Comparison of ENCODE assay signal across 11 cellular contexts in the genomic region with DNA sequence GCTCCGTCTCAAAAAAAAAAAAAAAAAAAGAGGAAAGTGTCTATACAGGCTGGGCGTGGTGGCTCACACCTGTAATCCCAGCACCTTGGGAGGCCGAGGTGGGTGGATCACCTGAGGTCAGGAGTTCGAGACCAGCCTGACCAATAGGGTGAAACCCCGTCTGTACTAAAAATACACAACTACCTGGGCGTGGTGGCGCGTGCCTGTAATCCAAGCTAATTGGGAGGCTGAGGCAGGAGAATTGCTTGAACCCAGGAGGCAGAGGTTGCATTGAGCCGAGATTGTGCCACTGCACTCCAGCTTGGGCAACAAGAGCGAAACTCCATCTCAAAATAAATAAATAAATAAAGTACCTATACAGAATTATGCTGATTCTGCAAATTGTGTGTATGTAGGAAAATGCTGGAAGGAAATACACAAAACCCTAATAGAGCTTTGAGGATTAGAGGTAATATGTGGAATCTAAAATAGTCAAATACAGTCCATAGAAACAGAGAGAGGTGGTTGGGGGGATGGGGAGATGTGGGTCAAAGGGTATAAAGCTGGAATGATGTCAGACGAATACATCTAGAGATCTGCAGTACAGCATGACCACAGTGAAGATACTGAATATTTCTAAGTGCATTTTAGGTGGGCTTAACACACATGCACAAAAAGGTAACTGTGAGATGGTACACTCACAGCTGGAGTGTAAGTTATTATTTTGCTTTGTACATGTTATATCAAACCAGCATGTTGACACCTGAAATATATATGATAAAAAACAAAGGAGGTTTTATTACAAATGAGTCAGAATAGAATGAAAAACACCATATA.
DNase-seq lines count a peak whose midpoint lies in the region; ATAC-seq and TF ChIP-seq lines count a peak whose summit lies in the region.
"Had no signal": no experiment of that assay in that cellular context is flagged by ENCODE, and none has a peak within 500 bp of the region (broad histone marks: within the 10 kb centered on the region; RNA-seq: fewer than 3 reads in every experiment).

No MANE protein-coding gene starts in this region.

- peak overlapping the region; percentile 99 for H3K4me3 ChIP-seq in GM23248
- peak overlapping the region; percentile 55 for H3K4me3 ChIP-seq in mesodermal cell (ENCODE audit: extremely low read depth, insufficient read depth, low read length, poor library complexity, severe bottlenecking)

- H3K9me3 ChIP-seq in GM23248 (ENCODE audit: low read depth) (no peaks in the 10 kb centered on the region), mesodermal cell (ENCODE audit: control insufficient read depth, low read length) (no peaks in the 10 kb centered on the region)

- H3K4me2 ChIP-seq in GM23248 (ENCODE audit: unreplicated experiment): peak overlapping the region; percentile 94

- H3K27me3 ChIP-seq in GM23248 (replicated peaks; ENCODE audit: insufficient read depth): no peaks in the 10 kb centered on the region

- peaks cover 90% of the 10 kb centered on the region for H3K4me1 Mint-ChIP-seq in activated naive CD8-positive, alpha-beta T cell treated with anti-CD3 and anti-CD28 coated beads, Interleukin-2, amount 50 U/mL, for 24 hours
- H3K4me1 Mint-ChIP-seq in endothelial cell (ENCODE audit: unreplicated experiment): peaks cover 23% of the 10 kb centered on the region
- H3K4me1 Mint-ChIP-seq in naive thymus-derived CD8-positive, alpha-beta T cell: peaks cover 38 to 77% (median 65%) of the 10 kb centered on the region in 4 donors

- H3K36me3 Mint-ChIP-seq in activated naive CD8-positive, alpha-beta T cell treated with anti-CD3 and anti-CD28 coated beads, Interleukin-2, amount 50 U/mL, for 24 hours (ENCODE audit: low read depth): peaks cover 78% of the 10 kb centered on the region
- no peaks in the 10 kb centered on the region for H3K36me3 Mint-ChIP-seq in endothelial cell (ENCODE audit: low read depth, unreplicated experiment)
- H3K36me3 Mint-ChIP-seq in naive thymus-derived CD8-positive, alpha-beta T cell: peaks cover 0 to 44% (median 2%) of the 10 kb centered on the region in 3 donors

- peak overlapping the region; percentile 98 for H3K27ac ChIP-seq in GM23248
- no peak overlapping the region for H3K27ac ChIP-seq in mesodermal cell (ENCODE audit: low read depth, low read length, severe bottlenecking)

- H3K27ac Mint-ChIP-seq in activated naive CD8-positive, alpha-beta T cell treated with anti-CD3 and anti-CD28 coated beads, Interleukin-2, amount 50 U/mL, for 24 hours: peak overlapping the region; percentile 53
- H3K27ac Mint-ChIP-seq in endothelial cell (ENCODE audit: unreplicated experiment): no peak overlapping the region
- H3K27ac Mint-ChIP-seq in naive thymus-derived CD8-positive, alpha-beta T cell: peak overlapping the region in 4 of 10 donors; percentile 12 to 70 (median 48)

- H3K27me3 Mint-ChIP-seq in activated naive CD8-positive, alpha-beta T cell treated with anti-CD3 and anti-CD28 coated beads, Interleukin-2, amount 50 U/mL, for 24 hours: no peaks in the 10 kb centered on the region
- no peaks in the 10 kb centered on the region for H3K27me3 Mint-ChIP-seq in endothelial cell (ENCODE audit: unreplicated experiment)
- H3K27me3 Mint-ChIP-seq in naive thymus-derived CD8-positive, alpha-beta T cell: no peaks in the 10 kb centered on the region

- H3K4me1 ChIP-seq in GM23248 (ENCODE audit: insufficient read depth) (peaks cover 41% of the 10 kb centered on the region), mesodermal cell (ENCODE audit: control insufficient read depth, insufficient read depth, low read length, poor library complexity, severe bottlenecking) (peaks cover 20% of the 10 kb centered on the region)

- peak overlapping the region; percentile 82 for H3K4me3 Mint-ChIP-seq in activated naive CD8-positive, alpha-beta T cell treated with anti-CD3 and anti-CD28 coated beads, Interleukin-2, amount 50 U/mL, for 24 hours
- H3K4me3 Mint-ChIP-seq in endothelial cell (ENCODE audit: unreplicated experiment): no peak overlapping the region
- peak overlapping the region in 1 of 10 donors; percentile 12 for H3K4me3 Mint-ChIP-seq in naive thymus-derived CD8-positive, alpha-beta T cell

- no peaks in the 10 kb centered on the region; the same call in 1 of the 2 replicates for H4K20me1 ChIP-seq in GM23248 (ENCODE audit: insufficient read depth)

- ATAC-seq in activated naive CD8-positive, alpha-beta T cell treated with anti-CD3 and anti-CD28 coated beads, Interleukin-2, amount 50 U/mL, for 24 hours: no peak
- no peak for ATAC-seq in HG03135 (IDR thresholded peaks at IDR 0.05; ENCODE audit: unreplicated experiment)
- ATAC-seq in naive thymus-derived CD8-positive, alpha-beta T cell: no peak

- H3K9me2 ChIP-seq in GM23248 (ENCODE audit: insufficient read depth): no peaks in the 10 kb centered on the region

- peaks cover 91% of the 10 kb centered on the region for H3K79me2 ChIP-seq in GM23248 (ENCODE audit: insufficient read depth)

- TF ChIP-seq CTCF in endothelial cell (IDR thresholded peaks at IDR 0.05; ENCODE audit: unreplicated experiment): no peak

- peak overlapping the region; percentile 100 for H3K9ac ChIP-seq in GM23248

- H3K36me3 ChIP-seq in GM23248 (ENCODE audit: low read depth) (peaks cover 64% of the 10 kb centered on the region), mesodermal cell (ENCODE audit: control insufficient read depth, insufficient read depth, low read length) (peaks cover 46% of the 10 kb centered on the region)

- POLR2A ChIA-PET in naive thymus-derived CD8-positive, alpha-beta T cell (lab: Charles Lee): no interaction called here

- no peaks in the 10 kb centered on the region for H3K9me3 Mint-ChIP-seq in activated naive CD8-positive, alpha-beta T cell treated with anti-CD3 and anti-CD28 coated beads, Interleukin-2, amount 50 U/mL, for 24 hours
- no peaks in the 10 kb centered on the region for H3K9me3 Mint-ChIP-seq in endothelial cell (ENCODE audit: unreplicated experiment)
- H3K9me3 Mint-ChIP-seq in naive thymus-derived CD8-positive, alpha-beta T cell: no peaks in the 10 kb centered on the region

- in situ Hi-C loops in ACHN (cut with HindIII; ENCODE audit: low pct_ligation_motif_present, low pct_unique_long_range_greater_than_20kb, low sequenced_read_pairs) (no loop called here), GM23248 (cut with MboI) (no loop called here)

- peak; percentile 57 for DNase-seq in ACHN
- DNase-seq in GM23248: peak; percentile 53
- no peak for DNase-seq in activated naive CD8-positive, alpha-beta T cell treated with anti-CD3 and anti-CD28 coated beads, Interleukin-2, amount 50 U/mL, for 24 hours
- no peak for DNase-seq in endothelial cell (ENCODE audit: low spot score)
- DNase-seq in NCI-H69 (lab: John Stamatoyannopoulos, UW): no peak
- no peak for DNase-seq in naive thymus-derived CD8-positive, alpha-beta T cell
- DNase-seq: activated effector memory CD4-positive, alpha-beta T cell treated with Interleukin-2 at 50 U/mL for 16 hours; NCI-H1694 treated with DMSO at 0.1 percent for 48 hours; stimulated activated naive CD4-positive, alpha-beta T cell had no signal

- H2AFZ ChIP-seq in GM23248: no peak overlapping the region

- peaks cover 90% of the 10 kb centered on the region for H3F3A ChIP-seq in GM23248 (ENCODE audit: insufficient read depth)

- WGBS in GM23248 (ENCODE audit: low coverage in 1 of 2, low lambda C conversion rate in 2 of 2, missing lambda C conversion rate in 2 of 2), 2 experiments: 84 to 85% methylated on average over 8 to 11 of the region's 11 CpGs
- 90% methylated on average over 3 to 5 of the region's 11 CpGs for WGBS in mesodermal cell (ENCODE audit: insufficient coverage in 2 of 2), 2 experiments

Comparison
In these comparisons a context has a peak if more than half of its experiments do, and no peak if none do; other contexts are left out.
1. DNase-seq: peak in ACHN (single experiment) and GM23248 (single experiment); none in activated naive CD8-positive, alpha-beta T cell treated with anti-CD3 and anti-CD28 coated beads, Interleukin-2, amount 50 U/mL, for 24 hours (single experiment), endothelial cell (single experiment), NCI-H69 (single experiment) and naive thymus-derived CD8-positive, alpha-beta T cell (0 of 10).